22 cellular contexts compared by ENCODE assay signal in genomic region chr20:11728937-11729336, GRCh38.
"Had no signal": no experiment of that assay in that cellular context is flagged by ENCODE, and none has a peak within 500 bp of the region (broad histone marks: within the 10 kb centered on the region; RNA-seq: fewer than 3 reads in every experiment).

No MANE protein-coding gene starts in this region.

- DNase-seq: NCI-H1092, NCI-H1105 treated with DMSO at 0.1 percent for 48 hours, NCI-H1417 treated with DMSO at 0.1 percent for 48 hours, NCI-H146, NCI-H1694 treated with DMSO at 0.1 percent for 48 hours, NCI-H1930, NCI-H2081, NCI-H2107, NCI-H2227 treated with DMSO at 0.1 percent for 48 hours, NCI-H524, NCI-H69, NCI-H774, OCI-M1, PC-9, Peyer's patch, SHP77 treated with DMSO at 0.1 percent for 48 hours, SK-N-SH, T-helper 1 cell had no signal

- H3K27ac Mint-ChIP-seq: IgD-negative memory B cell had no signal

- H3K4me3 ChIP-seq: K562, PC-9, Peyer's patch had no signal

- H3K36me3 Mint-ChIP-seq: IgD-negative memory B cell had no signal

- H3K36me3 ChIP-seq: Peyer's patch had no signal

- H3K27me3 Mint-ChIP-seq: IgD-negative memory B cell had no signal

- H3K4me3 Mint-ChIP-seq: IgD-negative memory B cell had no signal

- H3K4me1 Mint-ChIP-seq: IgD-negative memory B cell had no signal

- H3K9me3 ChIP-seq: Peyer's patch, SK-N-SH had no signal

- H3K27me3 ChIP-seq: Peyer's patch had no signal

- H3K27ac ChIP-seq: HL-60, KMS-11, PC-9, Peyer's patch had no signal

- H3K4me1 ChIP-seq: Peyer's patch had no signal
